6 cellular contexts compared by ENCODE assay signal in genomic region chrY:23209802-23210495, GRCh38. TPM values are rescaled to one million over a fixed set of nuclear protein-coding genes. Genes with fewer than 3 reads are reported as not detected.
"Had no signal": no experiment of that assay in that cellular context is flagged by ENCODE, and none has a peak within 500 bp of the region (broad histone marks: within the 10 kb centered on the region; RNA-seq: fewer than 3 reads in every experiment).

No MANE protein-coding gene starts in this region.

RNA-seq across cellular contexts. Expression of gene DAZ2, which starts 9.4 kb away (rescaled TPM):
- total RNA-seq: GM23248, H1, H7, H9, HFFc6 had no signal

RNA-seq across cellular contexts. Expression of gene DAZ1, which starts 11.1 kb away (rescaled TPM):
- total RNA-seq: GM23248, H1, H4, H7, H9, HFFc6 had no signal
